In the genomic region with DNA sequence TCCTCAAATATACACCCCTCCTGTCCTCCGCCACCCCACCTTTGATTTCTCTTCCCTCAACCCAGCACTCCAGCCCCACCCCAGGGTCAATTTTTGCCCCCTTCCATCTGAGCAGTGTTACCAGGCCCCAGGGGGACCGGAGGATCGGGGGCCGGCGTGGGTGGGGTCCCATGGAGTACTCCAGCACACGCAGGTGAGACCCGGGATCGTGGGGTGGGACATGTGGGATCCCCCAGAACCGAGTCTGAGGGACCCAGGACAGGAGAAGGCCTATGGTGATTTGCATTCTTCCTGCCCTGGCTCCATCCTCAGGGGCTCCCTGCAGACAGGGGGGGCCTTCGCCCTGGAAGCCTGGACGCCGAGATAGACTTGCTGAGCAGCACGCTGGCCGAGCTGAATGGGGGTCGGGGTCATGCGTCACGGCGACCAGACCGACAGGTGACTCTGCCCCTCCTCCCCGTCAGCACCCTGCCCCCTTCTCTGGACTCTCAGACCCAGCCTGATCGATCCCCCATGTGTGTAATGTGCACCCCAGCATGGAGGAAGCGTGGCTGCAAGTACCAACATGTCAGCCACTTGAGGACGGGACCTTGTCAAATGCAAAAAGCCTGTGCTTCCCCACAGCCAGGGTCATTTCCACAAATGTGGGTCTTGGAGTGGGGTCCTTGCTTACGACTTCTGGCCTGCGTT, we compare ENCODE assay signal across 6 cellular contexts.
DNase-seq lines count a peak whose midpoint lies in the region; ATAC-seq lines count a peak whose summit lies in the region.

No MANE protein-coding gene starts in this region.

- H3K36me3 ChIP-seq in muscle layer of colon (ENCODE audit: insufficient read depth, low read length) = peaks cover 27% of the 10 kb centered on the region

- H3K27ac ChIP-seq in angular gyrus (ENCODE audit: low read depth, low read length) = peak overlapping the region; percentile 96
- H3K27ac ChIP-seq in muscle layer of colon (ENCODE audit: low read depth, low read length) = peak overlapping the region; percentile 99

- H3K9me3 ChIP-seq in muscle layer of colon (ENCODE audit: low read length) = no peaks in the 10 kb centered on the region

- H3K4me1 ChIP-seq in muscle layer of colon (ENCODE audit: insufficient read depth, low read length) = peaks cover 25% of the 10 kb centered on the region

- H3K4me3 ChIP-seq in muscle layer of colon (ENCODE audit: low read depth in 1 of 2, low read length in 2 of 2) = peak overlapping the region; percentile 81 to 90

- no peak for DNase-seq in NCI-H2196 (lab: John Stamatoyannopoulos, UW; ENCODE audit: unreplicated experiment)
- no peak for DNase-seq in glomerular visceral epithelial cell (ENCODE audit: extremely low spot score)
- no peak for DNase-seq in SHP77 (lab: John Stamatoyannopoulos, UW)

- peak overlapping the region; percentile 91 for H3K9ac ChIP-seq in muscle layer of colon (ENCODE audit: low read length)

- peak; percentile 19 for ATAC-seq in GM18511 (IDR thresholded peaks at IDR 0.05; ENCODE audit: unreplicated experiment)

- H3K27me3 ChIP-seq in muscle layer of colon (ENCODE audit: control insufficient read depth in 1 of 2, insufficient read depth in 2 of 2, low read length in 2 of 2) = no peaks in the 10 kb centered on the region
